In genomic region chr2:95525294-95526035, GRCh38 we compare ENCODE assay signal across 9 cellular contexts. TPM values are rescaled to one million over a fixed set of nuclear protein-coding genes. Genes with fewer than 3 reads are reported as not detected.
A peak's percentile ranks its signal among the peaks of the same experiment; 100 is the strongest.
DNase-seq lines count a peak whose midpoint lies in the region; ATAC-seq and TF ChIP-seq lines count a peak whose summit lies in the region.
"Had no signal": no experiment of that assay in that cellular context is flagged by ENCODE, and none has a peak within 500 bp of the region (broad histone marks: within the 10 kb centered on the region; RNA-seq: fewer than 3 reads in every experiment).

No MANE protein-coding gene starts in this region.

- no peak overlapping the region for H3K14ac ChIP-seq in neuronal stem cell (ENCODE audit: low read length)

- peak; percentile 82 for DNase-seq in COLO668 (lab: John Stamatoyannopoulos, UW; ENCODE audit: unreplicated experiment)
- no peak for DNase-seq in MM.1S
- DNase-seq in dermis blood vessel endothelial cell: peak; percentile 24
- no peak for DNase-seq in neuronal stem cell (ENCODE audit: low spot score)
- DNase-seq in COLO829 (ENCODE audit: low spot score): no peak
- no peak for DNase-seq in activated CD8-positive, alpha-beta memory T cell treated with anti-CD3 and anti-CD28 coated beads, Interleukin-2, amount 50 U/mL, for 4 hours
- DNase-seq in GOT3 (lab: John Stamatoyannopoulos, UW): no peak

- no peak for TF ChIP-seq CTCF in MM.1S (IDR thresholded peaks at IDR 0.05; ENCODE audit: low read length)

- no peaks in the 10 kb centered on the region for H3K79me1 ChIP-seq in neuronal stem cell (ENCODE audit: low read depth, low read length)

- no peak overlapping the region for H3K23ac ChIP-seq in neuronal stem cell (ENCODE audit: low read depth, low read length, poor library complexity)

- H3K27me3 ChIP-seq in MM.1S (replicated peaks; ENCODE audit: insufficient read depth, low read length) (no peaks in the 10 kb centered on the region), neuronal stem cell (ENCODE audit: control insufficient read depth in 3 of 3, insufficient read depth in 3 of 3, low read depth in 1 of 3, low read length in 3 of 3) (no peaks in the 10 kb centered on the region)

- H3K4me1 ChIP-seq in MM.1S (ENCODE audit: low read length): 0 out of 2 replicates have a peak, but pooled peaks cover 6% of the 10 kb centered on the region
- H3K4me1 ChIP-seq in neuronal stem cell (ENCODE audit: control insufficient read depth in 2 of 2, insufficient read depth in 1 of 2, low read depth in 1 of 2, low read length in 2 of 2): no peaks in the 10 kb centered on the region

- H2BK12ac ChIP-seq in neuronal stem cell (ENCODE audit: low read length): no peak overlapping the region

- peak overlapping the region; percentile 8 for H2AK5ac ChIP-seq in neuronal stem cell (ENCODE audit: low read depth, low read length)

- peak overlapping the region; percentile 24 for H3K18ac ChIP-seq in neuronal stem cell (ENCODE audit: low read length)

- peak overlapping the region; percentile 95 for H3K4me3 ChIP-seq in MM.1S (ENCODE audit: low read length)
- H3K4me3 ChIP-seq in neuronal stem cell (ENCODE audit: low read length in 2 of 2): peak overlapping the region in 1 of 2 donors; percentile 68

- H3K27ac ChIP-seq in MM.1S (ENCODE audit: low read length): no peak overlapping the region
- no peak overlapping the region for H3K27ac ChIP-seq in neuronal stem cell (replicated peaks; ENCODE audit: low read length)

- H2BK120ac ChIP-seq in neuronal stem cell (ENCODE audit: low read depth, low read length): no peak overlapping the region

- no peak overlapping the region for H3K4ac ChIP-seq in neuronal stem cell (ENCODE audit: low read length)

- no CpG with 5 or more reads among the region's 41 CpGs for WGBS in neuronal stem cell (ENCODE audit: extremely low coverage in 2 of 2, insufficient read length in 2 of 2, insufficient replicate concordance in 1 of 2), 2 donors

- peak overlapping the region; percentile 80 for H3K4me2 ChIP-seq in MM.1S (ENCODE audit: low read depth, low read length)
- no peak overlapping the region for H3K4me2 ChIP-seq in neuronal stem cell (ENCODE audit: insufficient read depth, low read length, poor library complexity, severe bottlenecking)

- H2BK15ac ChIP-seq in neuronal stem cell (ENCODE audit: low read length): peak overlapping the region; percentile 83

- ATAC-seq in GM19452 (IDR thresholded peaks at IDR 0.05; ENCODE audit: unreplicated experiment): no peak

- H2BK5ac ChIP-seq in neuronal stem cell (ENCODE audit: low read length): no peak overlapping the region

- H4K91ac ChIP-seq in neuronal stem cell (ENCODE audit: low read depth, low read length, poor library complexity): no peak overlapping the region

- H3K9ac ChIP-seq in MM.1S (ENCODE audit: low read length) (peak overlapping the region; percentile 79; the same call in 1 of the 2 replicates), neuronal stem cell (ENCODE audit: low read depth, low read length, poor library complexity) (no peak overlapping the region)

- H3K9me3 ChIP-seq in MM.1S (replicated peaks; ENCODE audit: insufficient read depth, low read length): no peaks in the 10 kb centered on the region
- no peaks in the 10 kb centered on the region for H3K9me3 ChIP-seq in neuronal stem cell (replicated peaks in 1 of 2; ENCODE audit: control insufficient read depth in 2 of 2, insufficient read depth in 1 of 2, low read depth in 1 of 2, low read length in 2 of 2)

- H2AFZ ChIP-seq in MM.1S (ENCODE audit: low read length) (peak overlapping the region; percentile 87), neuronal stem cell (ENCODE audit: low read length) (no peak overlapping the region)

- H4K8ac ChIP-seq in neuronal stem cell (ENCODE audit: low read depth, low read length): no peak overlapping the region

- H3K36me3 ChIP-seq in MM.1S (replicated peaks; ENCODE audit: insufficient read depth, low read length) (no peaks in the 10 kb centered on the region), neuronal stem cell (replicated peaks in 1 of 2; ENCODE audit: control insufficient read depth in 2 of 2, insufficient read depth in 2 of 2, low read length in 2 of 2) (no peaks in the 10 kb centered on the region)

- H3K79me2 ChIP-seq in MM.1S (ENCODE audit: low read length): peaks cover 36% of the 10 kb centered on the region

- H3F3A ChIP-seq in MM.1S (ENCODE audit: insufficient read depth, low read length): no peaks in the 10 kb centered on the region

- H3K9me2 ChIP-seq in MM.1S (replicated peaks; ENCODE audit: insufficient read depth, low read length): no peaks in the 10 kb centered on the region

- no peaks in the 10 kb centered on the region for H4K20me1 ChIP-seq in MM.1S (ENCODE audit: insufficient read depth, low read length)

RNA-seq across cellular contexts. Expression of gene TRIM43B, which starts 40.9 kb away (rescaled TPM):
- total RNA-seq in dermis blood vessel endothelial cell: 0.17 TPM in 1 of 2 replicates, not detected in the other
- not detected for polyA plus RNA-seq in neuronal stem cell (2013, experiment 1 of 2)
- polyA plus RNA-seq in neuronal stem cell (2013, experiment 2 of 2): not detected
- polyA plus RNA-seq: neural cell had no signal

Comparison
In these comparisons a context has a peak if more than half of its experiments do, and no peak if none do; other contexts are left out.
1. DNase-seq: peak in COLO668 (single experiment) and dermis blood vessel endothelial cell (single experiment); none in MM.1S (single experiment), neuronal stem cell (single experiment), COLO829 (single experiment), activated CD8-positive, alpha-beta memory T cell treated with anti-CD3 and anti-CD28 coated beads, Interleukin-2, amount 50 U/mL, for 4 hours (single experiment) and GOT3 (single experiment).